Comparison of ENCODE assay signal across 1 cellular context in genomic region chr18:29648891-29649290, GRCh38.
TF ChIP-seq lines count a peak whose summit lies in the region.

No MANE protein-coding gene starts in this region.

TF ChIP-seq in HepG2, 621 proteins besides CTCF, POLR2A, EP300 and RAD21 (continued from another document):
- TF ChIP-seq, protein P1, sequence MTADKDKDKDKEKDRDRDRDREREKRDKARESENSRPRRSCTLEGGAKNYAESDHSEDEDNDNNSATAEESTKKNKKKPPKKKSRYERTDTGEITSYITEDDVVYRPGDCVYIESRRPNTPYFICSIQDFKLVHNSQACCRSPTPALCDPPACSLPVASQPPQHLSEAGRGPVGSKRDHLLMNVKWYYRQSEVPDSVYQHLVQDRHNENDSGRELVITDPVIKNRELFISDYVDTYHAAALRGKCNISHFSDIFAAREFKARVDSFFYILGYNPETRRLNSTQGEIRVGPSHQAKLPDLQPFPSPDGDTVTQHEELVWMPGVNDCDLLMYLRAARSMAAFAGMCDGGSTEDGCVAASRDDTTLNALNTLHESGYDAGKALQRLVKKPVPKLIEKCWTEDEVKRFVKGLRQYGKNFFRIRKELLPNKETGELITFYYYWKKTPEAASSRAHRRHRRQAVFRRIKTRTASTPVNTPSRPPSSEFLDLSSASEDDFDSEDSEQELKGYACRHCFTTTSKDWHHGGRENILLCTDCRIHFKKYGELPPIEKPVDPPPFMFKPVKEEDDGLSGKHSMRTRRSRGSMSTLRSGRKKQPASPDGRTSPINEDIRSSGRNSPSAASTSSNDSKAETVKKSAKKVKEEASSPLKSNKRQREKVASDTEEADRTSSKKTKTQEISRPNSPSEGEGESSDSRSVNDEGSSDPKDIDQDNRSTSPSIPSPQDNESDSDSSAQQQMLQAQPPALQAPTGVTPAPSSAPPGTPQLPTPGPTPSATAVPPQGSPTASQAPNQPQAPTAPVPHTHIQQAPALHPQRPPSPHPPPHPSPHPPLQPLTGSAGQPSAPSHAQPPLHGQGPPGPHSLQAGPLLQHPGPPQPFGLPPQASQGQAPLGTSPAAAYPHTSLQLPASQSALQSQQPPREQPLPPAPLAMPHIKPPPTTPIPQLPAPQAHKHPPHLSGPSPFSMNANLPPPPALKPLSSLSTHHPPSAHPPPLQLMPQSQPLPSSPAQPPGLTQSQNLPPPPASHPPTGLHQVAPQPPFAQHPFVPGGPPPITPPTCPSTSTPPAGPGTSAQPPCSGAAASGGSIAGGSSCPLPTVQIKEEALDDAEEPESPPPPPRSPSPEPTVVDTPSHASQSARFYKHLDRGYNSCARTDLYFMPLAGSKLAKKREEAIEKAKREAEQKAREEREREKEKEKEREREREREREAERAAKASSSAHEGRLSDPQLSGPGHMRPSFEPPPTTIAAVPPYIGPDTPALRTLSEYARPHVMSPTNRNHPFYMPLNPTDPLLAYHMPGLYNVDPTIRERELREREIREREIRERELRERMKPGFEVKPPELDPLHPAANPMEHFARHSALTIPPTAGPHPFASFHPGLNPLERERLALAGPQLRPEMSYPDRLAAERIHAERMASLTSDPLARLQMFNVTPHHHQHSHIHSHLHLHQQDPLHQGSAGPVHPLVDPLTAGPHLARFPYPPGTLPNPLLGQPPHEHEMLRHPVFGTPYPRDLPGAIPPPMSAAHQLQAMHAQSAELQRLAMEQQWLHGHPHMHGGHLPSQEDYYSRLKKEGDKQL (CRISPR knock-in tag; IDR thresholded peaks at IDR 0.05; ENCODE audit: low read depth), result no peak
- TF ChIP-seq SMARCE1 (IDR thresholded peaks at IDR 0.05; ENCODE audit: borderline replicate concordance) (no peak), BHLHE40 (IDR thresholded peaks at IDR 0.05; ENCODE audit: low read length) (no peak)
